In the genomic region with DNA sequence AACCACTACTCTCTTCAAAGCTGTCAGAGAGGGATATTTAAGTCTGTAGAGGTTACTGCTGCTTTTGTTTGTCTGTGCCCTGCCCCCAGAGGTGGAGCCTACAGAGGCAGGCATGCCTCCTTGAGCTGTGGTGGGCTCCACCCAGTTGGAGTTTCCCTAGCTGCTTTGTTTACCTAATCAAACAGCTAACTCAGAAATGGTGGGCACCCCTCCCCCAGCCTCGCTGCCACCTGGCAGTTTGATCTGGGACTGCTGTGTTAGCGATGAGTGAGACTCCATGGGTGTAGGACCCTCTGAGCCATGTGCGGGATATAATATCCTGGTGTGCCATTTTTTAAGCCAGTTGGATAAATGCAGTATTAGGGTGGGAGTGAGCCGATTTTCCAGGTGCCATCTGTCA, we compare ENCODE assay signal across 6 cellular contexts. TPM values are rescaled to one million over a fixed set of nuclear protein-coding genes. Genes with fewer than 3 reads are reported as not detected.
DNase-seq lines count a peak whose midpoint lies in the region; ATAC-seq and TF ChIP-seq lines count a peak whose summit lies in the region.
"Not testable (repeated sequence)": the region's sequence is repeated elsewhere in the genome, so short reads cannot be mapped to it uniquely, and the experiment has no call there.

No MANE protein-coding gene starts in this region.

- not testable (repeated sequence) for H3K36me3 ChIP-seq in DND-41 (ENCODE audit: insufficient read depth, low read length); OCI-LY1 (ENCODE audit: insufficient read depth, low read length)

- not testable (repeated sequence) for H3K27me3 ChIP-seq in DND-41 (ENCODE audit: insufficient read depth, low read length, poor library complexity); OCI-LY1 (ENCODE audit: insufficient read depth, low read length)

- H3K9me2 ChIP-seq in OCI-LY1 (ENCODE audit: low read depth, low read length): not testable (repeated sequence)

- POLR2A ChIA-PET in activated CD8-positive, alpha-beta T cell treated with anti-CD3 and anti-CD28 coated beads for 36 hours (lab: Charles Lee): not testable (repeated sequence)

- H3K9me3 Mint-ChIP-seq in activated CD8-positive, alpha-beta T cell treated with anti-CD3 and anti-CD28 coated beads for 36 hours: not testable (repeated sequence)

- TF ChIP-seq CTCF in DND-41 (IDR thresholded peaks at IDR 0.05; ENCODE audit: borderline replicate concordance, extremely low read depth, low read length, poor library complexity, severe bottlenecking); OCI-LY1 (IDR thresholded peaks at IDR 0.05; ENCODE audit: low read length); activated CD8-positive, alpha-beta T cell treated with anti-CD3 and anti-CD28 coated beads for 36 hours (IDR thresholded peaks at IDR 0.05): not testable (repeated sequence)

- not testable (repeated sequence) for H3K36me3 Mint-ChIP-seq in activated CD8-positive, alpha-beta T cell treated with anti-CD3 and anti-CD28 coated beads for 36 hours (ENCODE audit: low read depth)

- H3K9me3 ChIP-seq in DND-41 (ENCODE audit: insufficient read depth, low read length, severe bottlenecking); OCI-LY1 (ENCODE audit: low read length): not testable (repeated sequence)

- H3F3A ChIP-seq in OCI-LY1 (ENCODE audit: insufficient read depth, low read length): not testable (repeated sequence)

- not testable (repeated sequence) for H3K4me3 ChIP-seq in DND-41 (ENCODE audit: low read depth in 1 of 2, low read length in 2 of 2); OCI-LY1 (ENCODE audit: low read depth, low read length, poor library complexity, severe bottlenecking)

- H3K4me2 ChIP-seq in DND-41 (ENCODE audit: insufficient read depth, low read length); OCI-LY1 (ENCODE audit: low read length): not testable (repeated sequence)

- not testable (repeated sequence) for H3K4me3 Mint-ChIP-seq in activated CD8-positive, alpha-beta T cell treated with anti-CD3 and anti-CD28 coated beads for 36 hours

- not testable (repeated sequence) for H3K27ac ChIP-seq in DND-41 (ENCODE audit: low read length)
- peak overlapping the region; percentile 23 for H3K27ac ChIP-seq in OCI-LY1 (ENCODE audit: low read depth, low read length, poor library complexity, severe bottlenecking)

- H3K9ac ChIP-seq in DND-41 (ENCODE audit: low read depth, low read length); OCI-LY1 (ENCODE audit: low read length): not testable (repeated sequence)

- not testable (repeated sequence) for H4K20me1 ChIP-seq in DND-41 (ENCODE audit: insufficient read depth, low read length); OCI-LY1 (ENCODE audit: insufficient read depth, low read length)

- H3K79me2 ChIP-seq in DND-41 (ENCODE audit: insufficient read depth, low read length); OCI-LY1 (ENCODE audit: insufficient read depth, low read length): not testable (repeated sequence)

- not testable (repeated sequence) for H3K4me1 ChIP-seq in DND-41 (ENCODE audit: insufficient read depth, low read length)
- H3K4me1 ChIP-seq in OCI-LY1 (ENCODE audit: insufficient read depth, low read length, severe bottlenecking): peaks cover 47% of the 10 kb centered on the region

- H2AFZ ChIP-seq in DND-41 (ENCODE audit: low read depth, low read length); OCI-LY1 (ENCODE audit: low read length): not testable (repeated sequence)

- intact Hi-C loops in activated CD8-positive, alpha-beta T cell treated with anti-CD3 and anti-CD28 coated beads for 36 hours (cut with micrococcal nuclease): not testable (repeated sequence)

- DNase-seq in COLO668 (lab: John Stamatoyannopoulos, UW; ENCODE audit: unreplicated experiment) (peak; percentile 23), DND-41 (peak; percentile 37), NAMALWA (ENCODE audit: low spot score) (peak; percentile 57), NCI-H69 (lab: John Stamatoyannopoulos, UW) (peak; percentile 49)
- peak; percentile 26 for DNase-seq in activated CD8-positive, alpha-beta T cell treated with anti-CD3 and anti-CD28 coated beads for 36 hours

- CTCF ChIA-PET in activated CD8-positive, alpha-beta T cell treated with anti-CD3 and anti-CD28 coated beads for 36 hours (lab: Charles Lee): interaction anchor here (1.1 to 1.4 kb wide), 2 partner anchors 37 to 73 kb away, joined by 4 to 5 read pairs; no protein-coding TSS in a partner anchor

- H3K4me1 Mint-ChIP-seq in activated CD8-positive, alpha-beta T cell treated with anti-CD3 and anti-CD28 coated beads for 36 hours (ENCODE audit: low read depth): peaks cover 17% of the 10 kb centered on the region

- not testable (repeated sequence) for H3K27ac Mint-ChIP-seq in activated CD8-positive, alpha-beta T cell treated with anti-CD3 and anti-CD28 coated beads for 36 hours

- not testable (repeated sequence) for ATAC-seq in DND-41 (ENCODE audit: insufficient read depth, low read depth); activated CD8-positive, alpha-beta T cell treated with anti-CD3 and anti-CD28 coated beads for 36 hours

- not testable (repeated sequence) for H3K27me3 Mint-ChIP-seq in activated CD8-positive, alpha-beta T cell treated with anti-CD3 and anti-CD28 coated beads for 36 hours

RNA-seq across cellular contexts. Expression of gene CCDC141, which starts 43.0 kb away (rescaled TPM):
- total RNA-seq in activated CD8-positive, alpha-beta T cell treated with anti-CD3 and anti-CD28 coated beads for 36 hours: 1 to 10 TPM; 6.5 to 7.8 TPM
